Comparison of ENCODE assay signal across 14 cellular contexts in genomic region chr10:7102557-7103349, GRCh38.
DNase-seq lines count a peak whose midpoint lies in the region; ATAC-seq, FAIRE-seq and TF ChIP-seq lines count a peak whose summit lies in the region.
"Had no signal": no experiment of that assay in that cellular context is flagged by ENCODE, and none has a peak within 500 bp of the region (broad histone marks: within the 10 kb centered on the region; RNA-seq: fewer than 3 reads in every experiment).

No MANE protein-coding gene starts in this region.

- H3K9me3 ChIP-seq in GM12878 (replicated peaks; ENCODE audit: control insufficient read depth, insufficient read depth, low read length) (no peaks in the 10 kb centered on the region), tibial artery (no peaks in the 10 kb centered on the region)
- H3K9me3 ChIP-seq: ovary had no signal

- H3K4me1 ChIP-seq in GM12878 (ENCODE audit: control insufficient read depth, insufficient read depth, low read length) (no peaks in the 10 kb centered on the region), tibial artery (no peaks in the 10 kb centered on the region)

- no peak overlapping the region for H3K27ac Mint-ChIP-seq in activated T-cell treated with anti-CD3 and anti-CD28 coated beads, Interleukin-2, amount 50 U/mL, for 24 hours

- RAD21 ChIA-PET in GM12878 (lab: Charles Lee; ENCODE audit: unreplicated experiment) = interaction anchor here (0.9 kb wide), 1 partner anchor 19 kb away, joined by 3 read pairs; no protein-coding TSS in a partner anchor

- no TSS peak for BruUV-seq in GM12878 (replicated peaks; lab: Mats Ljungman, UMichigan)

- H3K27me3 ChIP-seq in GM12878 (replicated peaks in 1 of 2; ENCODE audit: control insufficient read depth in 2 of 2, insufficient read depth in 2 of 2, low read length in 1 of 2) = no peaks in the 10 kb centered on the region; a peak in 2 of 4 replicates
- H3K27me3 ChIP-seq in tibial artery = no peaks in the 10 kb centered on the region
- H3K27me3 ChIP-seq: ovary had no signal

- POLR2A ChIA-PET in GM12878 (lab: Charles Lee) = no interaction called here

- no peaks in the 10 kb centered on the region for H3K36me3 Mint-ChIP-seq in activated T-cell treated with anti-CD3 and anti-CD28 coated beads, Interleukin-2, amount 50 U/mL, for 24 hours (ENCODE audit: low read depth)

- H3K9ac ChIP-seq in GM12878 (ENCODE audit: control insufficient read depth, insufficient read depth, low read length) = no peak overlapping the region

- H3K9me3 Mint-ChIP-seq in activated T-cell treated with anti-CD3 and anti-CD28 coated beads, Interleukin-2, amount 50 U/mL, for 24 hours = no peaks in the 10 kb centered on the region

- no peak for TF ChIP-seq POLR2A in GM12878 (IDR thresholded peaks at IDR 0.05; ENCODE audit: low read depth, low read length)

- SMC1A ChIA-PET in GM12878 (lab: Charles Lee; ENCODE audit: uncharacterized antibody, unreplicated experiment) = interaction anchor here (0.8 to 1.4 kb wide), 5 partner anchors 10 to 21 kb away, joined by 3 to 4 read pairs (median 3); no protein-coding TSS in a partner anchor

- in situ Hi-C loops in GM13977 (cut with MboI; ENCODE audit: low pct_unique_long_range_greater_than_20kb, low sequenced_read_pairs, unreplicated experiment) = no loop called here
- in situ Hi-C loops in GM12878 (cut with MboI) = no loop called here

- no peak overlapping the region for H3K4me2 ChIP-seq in GM12878 (ENCODE audit: control insufficient read depth, insufficient read depth)

- H3K27ac ChIP-seq in GM12878 (ENCODE audit: control insufficient read depth, insufficient read depth) (no peak overlapping the region), tibial artery (no peak overlapping the region)
- H3K27ac ChIP-seq: ovary had no signal

- ATAC-seq in GM19463 (IDR thresholded peaks at IDR 0.05; ENCODE audit: unreplicated experiment) (peak; percentile 65), HG02938 (IDR thresholded peaks at IDR 0.05; ENCODE audit: unreplicated experiment) (peak; percentile 75), GM12878 (peak; percentile 66)

- CTCF ChIA-PET in GM12878 (lab: Yijun Ruan, JAX) = interaction anchor here (1.2 kb wide), 2 partner anchors 17 to 183 kb away, joined by 3 to 5 read pairs; no protein-coding TSS in a partner anchor

- H4K20me1 ChIP-seq in GM12878 (ENCODE audit: control insufficient read depth, insufficient read depth) = no peaks in the 10 kb centered on the region

- intact Hi-C loops in GM12878 (cut with micrococcal nuclease; ENCODE audit: unreplicated experiment) (no loop called here), tibial artery (cut with DNase I; ENCODE audit: low total_unique reads) (no loop called here)

- WGBS in GM12878 (ENCODE audit: insufficient coverage, insufficient replicate concordance, low lambda C conversion rate, missing lambda C conversion rate) = 16% methylated on average over 7 of the region's 7 CpGs

- peaks cover 7% of the 10 kb centered on the region for H3K27me3 Mint-ChIP-seq in activated T-cell treated with anti-CD3 and anti-CD28 coated beads, Interleukin-2, amount 50 U/mL, for 24 hours

- DNase-seq in GM13977 (ENCODE audit: low spot score) = peak; percentile 44
- DNase-seq in GM12878 (ENCODE audit: low read depth, low spot score) = no peak
- DNase-seq in tibial artery = no peak
- DNase-seq in GOT3 (lab: John Stamatoyannopoulos, UW) = no peak
- no peak for DNase-seq in activated T-cell treated with anti-CD3 and anti-CD28 coated beads, Interleukin-2, amount 50 U/mL, for 24 hours
- no peak for DNase-seq in COR-L47 (lab: John Stamatoyannopoulos, UW)
- DNase-seq: activated CD4-positive, alpha-beta T cell treated with anti-CD3 and anti-CD28 coated beads, Interleukin-2, amount 50 U/mL, for 4 hours; activated effector memory CD4-positive, alpha-beta T cell treated with anti-CD3 and anti-CD28 coated beads, Interleukin-2, amount 50 U/mL, for 16 hours; HCEC 1CT; KBM-7; OCI-M1; ovary had no signal

- TF ChIP-seq RAD21 in GM12878 (IDR thresholded peaks at IDR 0.05; ENCODE audit: insufficient read depth, low read depth, low read length) = no peak

- H2AFZ ChIP-seq in GM12878 (ENCODE audit: control insufficient read depth, low read depth, low read length) = no peak overlapping the region

- no peak for FAIRE-seq in GM12878 (lab: Jason Lieb, UNC)

- no peaks in the 10 kb centered on the region for H3K79me2 ChIP-seq in GM12878 (ENCODE audit: control insufficient read depth, insufficient read depth, low read length)

- H3K4me3 ChIP-seq in GM12878 (no peak overlapping the region), tibial artery (no peak overlapping the region)
- H3K4me3 ChIP-seq: ovary had no signal

- TF ChIP-seq CTCF in GM13977 (IDR thresholded peaks at IDR 0.05; ENCODE audit: extremely low read depth, insufficient read depth, missing control alignments) (no peak), GM12878 (IDR thresholded peaks at IDR 0.05 in 2 of 3, conservative IDR thresholded peaks at IDR 0.05 in 1 of 3; ENCODE audit: control insufficient read depth in 2 of 3, extremely low read depth in 1 of 3, insufficient read depth in 1 of 3, low read depth in 3 of 3, low read length in 3 of 3) (no peak), tibial artery (IDR thresholded peaks at IDR 0.05) (no peak)

- no peak overlapping the region for H3K4me3 Mint-ChIP-seq in activated T-cell treated with anti-CD3 and anti-CD28 coated beads, Interleukin-2, amount 50 U/mL, for 24 hours

- TF ChIP-seq EP300 in GM12878 (IDR thresholded peaks at IDR 0.05; ENCODE audit: borderline replicate concordance in 1 of 2, control insufficient read depth in 1 of 2, low read depth in 2 of 2, low read length in 2 of 2) = no peak

- H3K36me3 ChIP-seq in GM12878 (ENCODE audit: control insufficient read depth in 2 of 2, insufficient read depth in 2 of 2, low read length in 1 of 2) (no peaks in the 10 kb centered on the region), tibial artery (no peaks in the 10 kb centered on the region)
- H3K36me3 ChIP-seq: ovary had no signal

- peaks cover 17% of the 10 kb centered on the region for H3K4me1 Mint-ChIP-seq in activated T-cell treated with anti-CD3 and anti-CD28 coated beads, Interleukin-2, amount 50 U/mL, for 24 hours (ENCODE audit: low read depth)

TF ChIP-seq in GM12878, 131 proteins besides CTCF, POLR2A, EP300 and RAD21 (continues in another document):
- no peak for TF ChIP-seq SIN3A (IDR thresholded peaks at IDR 0.05; ENCODE audit: low read depth, low read length)
- TF ChIP-seq CREB1 (IDR thresholded peaks at IDR 0.05; ENCODE audit: low read depth) = 0 out of 2 replicates have a peak, but pooled peaks have one; percentile 17
- TF ChIP-seq NKRF (conservative IDR thresholded peaks at IDR 0.05) = no peak
- no peak for TF ChIP-seq PAX8 (IDR thresholded peaks at IDR 0.05)
- no peak for TF ChIP-seq ZNF207 (IDR thresholded peaks at IDR 0.05; ENCODE audit: borderline replicate concordance)
- TF ChIP-seq WRNIP1 (IDR thresholded peaks at IDR 0.05; ENCODE audit: borderline replicate concordance, low read depth, low read length) = no peak
- TF ChIP-seq MEF2A (IDR thresholded peaks at IDR 0.05; ENCODE audit: insufficient read depth, low read depth, low read length) = peak; percentile 73
- no peak for TF ChIP-seq E2F4 (IDR thresholded peaks at IDR 0.05; ENCODE audit: low read depth, low read length)
- 0 out of 2 replicates have a peak, but pooled peaks have one; percentile 21 for TF ChIP-seq TCF7 (IDR thresholded peaks at IDR 0.05; ENCODE audit: borderline replicate concordance)
- TF ChIP-seq POLR2AphosphoS2 (IDR thresholded peaks at IDR 0.05; ENCODE audit: low read depth, low read length) = no peak
- no peak for TF ChIP-seq NFXL1 (IDR thresholded peaks at IDR 0.05; ENCODE audit: borderline replicate concordance)
- TF ChIP-seq JUNB (IDR thresholded peaks at IDR 0.05) = peak; percentile 64
- peak; percentile 54 for TF ChIP-seq RUNX3 (IDR thresholded peaks at IDR 0.05; ENCODE audit: low read length)
- TF ChIP-seq ZSCAN29 (IDR thresholded peaks at IDR 0.05) = no peak
- TF ChIP-seq MLLT1 (IDR thresholded peaks at IDR 0.05) = no peak
